ENCODE assay signal across 23 cellular contexts in the genomic region with DNA sequence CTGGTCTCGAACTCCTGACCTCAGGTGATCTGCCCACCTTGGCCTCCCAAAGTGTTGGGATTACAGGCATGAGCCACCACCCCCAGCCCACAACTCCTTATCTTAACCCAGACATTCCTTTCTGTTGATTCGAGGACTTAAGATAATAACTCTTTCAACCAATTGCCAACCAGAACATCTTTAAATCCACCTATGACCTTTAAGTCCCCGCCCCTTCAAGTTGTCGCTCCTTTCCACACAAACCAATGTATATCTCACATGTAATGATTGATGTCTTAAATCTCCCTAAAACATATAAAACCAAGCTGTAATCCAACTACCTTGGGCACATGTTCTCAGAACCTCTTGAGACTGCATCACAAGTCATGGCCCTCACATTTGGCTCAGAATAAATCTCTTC. TPM values are rescaled to one million over a fixed set of nuclear protein-coding genes. Genes with fewer than 3 reads are reported as not detected.
"Had no signal": no experiment of that assay in that cellular context is flagged by ENCODE, and none has a peak within 500 bp of the region (broad histone marks: within the 10 kb centered on the region; RNA-seq: fewer than 3 reads in every experiment).

No MANE protein-coding gene starts in this region.

- H3K9me3 Mint-ChIP-seq: activated naive CD4-positive, alpha-beta T cell treated with anti-CD3 and anti-CD28 coated beads, Interleukin-2, amount 50 U/mL, for 72 hours; dendritic cell treated with granulocyte-macrophage colony-stimulating factor and Interleukin-4, amounts not matched to agents 40 ng/mL and 50 ng/mL, for 4 days; natural killer cell; T-cell; T-helper 2 cell treated with Interferon-gamma antibody and Interleukin-4, amounts not matched to agents 5 μg/mL and 100 μg/mL, for 36 hours had no signal

- FAIRE-seq: TTC549 had no signal

- H3K4me1 Mint-ChIP-seq: natural killer cell, T-cell had no signal

- H3K27ac ChIP-seq: foreskin keratinocyte, hepatocyte, upper lobe of right lung had no signal

- H3K27ac Mint-ChIP-seq: activated naive CD4-positive, alpha-beta T cell treated with anti-CD3 and anti-CD28 coated beads, Interleukin-2, amount 50 U/mL, for 72 hours; dendritic cell treated with granulocyte-macrophage colony-stimulating factor and Interleukin-4, amounts not matched to agents 40 ng/mL and 50 ng/mL, for 4 days; natural killer cell; progenitor cell of endocrine pancreas; T-cell; T-helper 2 cell treated with Interferon-gamma antibody and Interleukin-4, amounts not matched to agents 5 μg/mL and 100 μg/mL, for 36 hours had no signal

- H2AFZ ChIP-seq: hepatocyte had no signal

- H3K9me3 ChIP-seq: upper lobe of right lung had no signal

- H3K36me3 Mint-ChIP-seq: activated naive CD4-positive, alpha-beta T cell treated with anti-CD3 and anti-CD28 coated beads, Interleukin-2, amount 50 U/mL, for 72 hours; natural killer cell had no signal

- ATAC-seq: activated naive CD4-positive, alpha-beta T cell treated with anti-CD3 and anti-CD28 coated beads, Interleukin-2, amount 50 U/mL, for 72 hours; foreskin keratinocyte; left ventricle myocardium superior; natural killer cell; T-cell; upper lobe of right lung had no signal

- H3K27me3 Mint-ChIP-seq: dendritic cell treated with granulocyte-macrophage colony-stimulating factor and Interleukin-4, amounts not matched to agents 40 ng/mL and 50 ng/mL, for 4 days; progenitor cell of endocrine pancreas; T-cell had no signal

- DNase-seq: activated CD4-positive, alpha-beta T cell treated with anti-CD3 and anti-CD28 coated beads for 1 hour; activated CD4-positive, alpha-beta T cell treated with anti-CD3 and anti-CD28 coated beads, Interleukin-2, amount 50 U/mL, for 1 hour; activated T-cell treated with anti-CD3 and anti-CD28 coated beads, Interleukin-2, amount 50 U/mL, for 1 hour; effector CD4-positive, alpha-beta T cell; foreskin keratinocyte; glutamatergic neuron; left ventricle myocardium superior; mammary epithelial cell; midbrain; natural killer cell; retina; stimulated activated CD4-positive, alpha-beta T cell treated with anti-CD3 and anti-CD28 coated beads, Interleukin-4, amount 100 ng/mL, for 1 hour; stimulated activated naive CD4-positive, alpha-beta T cell; T-cell; upper lobe of right lung had no signal

- H3K27me3 ChIP-seq: foreskin keratinocyte, hepatocyte, upper lobe of right lung had no signal

- H3K4me1 ChIP-seq: upper lobe of right lung had no signal

- H3K4me3 Mint-ChIP-seq: dendritic cell treated with granulocyte-macrophage colony-stimulating factor and Interleukin-4, amounts not matched to agents 40 ng/mL and 50 ng/mL, for 4 days; natural killer cell; T-cell; T-helper 2 cell treated with Interferon-gamma antibody and Interleukin-4, amounts not matched to agents 5 μg/mL and 100 μg/mL, for 36 hours had no signal

- H3K79me2 ChIP-seq: hepatocyte had no signal

- H3K4me3 ChIP-seq: hepatocyte, upper lobe of right lung had no signal

- H3K4me2 ChIP-seq: hepatocyte had no signal

RNA-seq across cellular contexts. Expression of a gene that starts 7.8 kb away (rescaled TPM):
- total RNA-seq: cerebellum, hepatocyte, natural killer cell, progenitor cell of endocrine pancreas had no signal
- polyA plus RNA-seq: hepatocyte had no signal

RNA-seq across cellular contexts. Expression of a gene that starts 19.4 kb away (rescaled TPM):
- total RNA-seq: activated naive CD4-positive, alpha-beta T cell treated with anti-CD3 and anti-CD28 coated beads, Interleukin-2, amount 50 U/mL, for 72 hours; natural killer cell had no signal

RNA-seq across cellular contexts. Expression of a gene that starts 24.7 kb away (rescaled TPM):
- total RNA-seq: activated naive CD4-positive, alpha-beta T cell treated with anti-CD3 and anti-CD28 coated beads, Interleukin-2, amount 50 U/mL, for 72 hours; foreskin keratinocyte; mammary epithelial cell; T-cell; upper lobe of right lung had no signal
- polyA plus RNA-seq: foreskin keratinocyte, hepatocyte, thymus had no signal
